8 cellular contexts compared by ENCODE assay signal in genomic region chr17:47840742-47841487, GRCh38. TPM values are rescaled to one million over a fixed set of nuclear protein-coding genes. Genes with fewer than 3 reads are reported as not detected.
A peak's percentile ranks its signal among the peaks of the same experiment; 100 is the strongest.
DNase-seq lines count a peak whose midpoint lies in the region; ATAC-seq and TF ChIP-seq lines count a peak whose summit lies in the region.

TSS of gene SCRN2 (minus strand) at chr17:47841273. CDS start at chr17:47840843, 430 bp downstream.

- POLR2A ChIA-PET in RWPE1 (lab: Yijun Ruan, JAX; ENCODE audit: low non-redundant PET), result interaction anchor here (1.0 to 1.9 kb wide), 2 partner anchors 55 to 56 kb away, joined by 3 to 9 read pairs; partner anchors contain the start of gene SP2

- peak; percentile 96 for TF ChIP-seq RAD21 in neural cell (conservative IDR thresholded peaks at IDR 0.05)

- H3K36me3 ChIP-seq in neural cell (ENCODE audit: insufficient read depth, low read length) (no peaks in the 10 kb centered on the region), stomach smooth muscle (ENCODE audit: control insufficient read depth in 2 of 2, insufficient read depth in 2 of 2, low read length in 2 of 2) (peaks cover 2 to 5% of the 10 kb centered on the region in 2 donors)

- DNase-seq in DMS53 (lab: John Stamatoyannopoulos, UW) (peak; percentile 95), Kasumi-1 (lab: John Stamatoyannopoulos, UW) (peak; percentile 84 to 93), RWPE1 (ENCODE audit: low spot score) (peak; percentile 79), fibroblast of the conjunctiva (ENCODE audit: low read depth) (peak; percentile 75)
- peak; percentile 81 for DNase-seq in activated T-helper 9 cell treated with anti-CD3 and anti-CD28 coated beads, Interleukin-2, amount 50 U/mL, for 16 hours (ENCODE audit: low read depth)

- H3K79me2 ChIP-seq in neural cell (replicated peaks; ENCODE audit: insufficient read depth, low read length), result no peaks in the 10 kb centered on the region

- no peaks in the 10 kb centered on the region for H3F3A ChIP-seq in neural cell (ENCODE audit: insufficient read depth, low read length, poor library complexity, severe bottlenecking)

- H3K27ac ChIP-seq in RWPE1 (peak within 1 kb of the TSS; percentile 73), neural cell (ENCODE audit: low read length) (peak within 1 kb of the TSS; percentile 17), stomach smooth muscle (ENCODE audit: low read length) (peak within 1 kb of the TSS; percentile 41)

- H3K4me1 ChIP-seq in stomach smooth muscle (ENCODE audit: control insufficient read depth, insufficient read depth, low read length), result peaks cover 24% of the 10 kb centered on the region

- TF ChIP-seq EP300 in neural cell (conservative IDR thresholded peaks at IDR 0.05; ENCODE audit: poor library complexity, severe bottlenecking), result peak; percentile 21

- no peaks in the 10 kb centered on the region for H3K9me2 ChIP-seq in neural cell (ENCODE audit: insufficient read depth, low read length)

- H3K9ac ChIP-seq in neural cell (ENCODE audit: low read length), result peak within 1 kb of the TSS; percentile 80
- peak within 1 kb of the TSS; percentile 78 to 80 for H3K9ac ChIP-seq in stomach smooth muscle (ENCODE audit: low read length in 2 of 2)

- peak within 1 kb of the TSS; percentile 81 for H3K4me3 ChIP-seq in neural cell (ENCODE audit: low read length)
- peak within 1 kb of the TSS; percentile 76 to 93 for H3K4me3 ChIP-seq in stomach smooth muscle (ENCODE audit: low read length in 2 of 2)

- H3K27me3 ChIP-seq in neural cell (ENCODE audit: insufficient read depth, low read depth, low read length) (peaks cover 16% of the 10 kb centered on the region), stomach smooth muscle (ENCODE audit: control insufficient read depth in 1 of 2, insufficient read depth in 2 of 2, low read length in 2 of 2) (peaks cover 3 to 5% of the 10 kb centered on the region in 2 donors)

- peak; percentile 77 for ATAC-seq in GM21619 (IDR thresholded peaks at IDR 0.05; ENCODE audit: unreplicated experiment)

- TF ChIP-seq CTCF in RWPE1 (conservative IDR thresholded peaks at IDR 0.05; ENCODE audit: low read depth) (peak; percentile 99), neural cell (IDR thresholded peaks at IDR 0.05; ENCODE audit: poor library complexity, severe bottlenecking) (peak; percentile 99)

- no peaks in the 10 kb centered on the region for H3K9me3 ChIP-seq in neural cell (ENCODE audit: low read length)
- H3K9me3 ChIP-seq in stomach smooth muscle (ENCODE audit: control insufficient read depth in 2 of 2, low read length in 2 of 2), result no peaks in the 10 kb centered on the region

- no peaks in the 10 kb centered on the region for H4K20me1 ChIP-seq in neural cell (ENCODE audit: insufficient read depth)

- peak within 1 kb of the TSS; percentile 92 for H2AFZ ChIP-seq in neural cell (ENCODE audit: low read depth, low read length)

- H3K4me2 ChIP-seq in neural cell (ENCODE audit: low read length), result peak within 1 kb of the TSS; percentile 62

- CTCF ChIA-PET in RWPE1 (lab: Yijun Ruan, JAX), result interaction anchor here (0.5 to 4.1 kb wide), 21 partner anchors 10 to 349 kb away, joined by 3 to 102 read pairs (median 5); partner anchors contain the start of genes CBX1, LRRC46, MRPL10 and OSBPL7

TF ChIP-seq in neural cell, 6 proteins besides CTCF, POLR2A, EP300 and RAD21:
- TF ChIP-seq EZH2 (IDR thresholded peaks at IDR 0.05; ENCODE audit: borderline replicate concordance, insufficient read depth, low read length, poor library complexity, severe bottlenecking) (no peak), TAF1 (IDR thresholded peaks at IDR 0.05; ENCODE audit: low read depth) (no peak), SMC3 (conservative IDR thresholded peaks at IDR 0.05; ENCODE audit: poor library complexity) (peak; percentile 96), MXI1 (conservative IDR thresholded peaks at IDR 0.05; ENCODE audit: poor library complexity, severe bottlenecking) (peak; percentile 68), POLR2AphosphoS5 (IDR thresholded peaks at IDR 0.05) (peak; percentile 69)
- TF ChIP-seq, protein P1, sequence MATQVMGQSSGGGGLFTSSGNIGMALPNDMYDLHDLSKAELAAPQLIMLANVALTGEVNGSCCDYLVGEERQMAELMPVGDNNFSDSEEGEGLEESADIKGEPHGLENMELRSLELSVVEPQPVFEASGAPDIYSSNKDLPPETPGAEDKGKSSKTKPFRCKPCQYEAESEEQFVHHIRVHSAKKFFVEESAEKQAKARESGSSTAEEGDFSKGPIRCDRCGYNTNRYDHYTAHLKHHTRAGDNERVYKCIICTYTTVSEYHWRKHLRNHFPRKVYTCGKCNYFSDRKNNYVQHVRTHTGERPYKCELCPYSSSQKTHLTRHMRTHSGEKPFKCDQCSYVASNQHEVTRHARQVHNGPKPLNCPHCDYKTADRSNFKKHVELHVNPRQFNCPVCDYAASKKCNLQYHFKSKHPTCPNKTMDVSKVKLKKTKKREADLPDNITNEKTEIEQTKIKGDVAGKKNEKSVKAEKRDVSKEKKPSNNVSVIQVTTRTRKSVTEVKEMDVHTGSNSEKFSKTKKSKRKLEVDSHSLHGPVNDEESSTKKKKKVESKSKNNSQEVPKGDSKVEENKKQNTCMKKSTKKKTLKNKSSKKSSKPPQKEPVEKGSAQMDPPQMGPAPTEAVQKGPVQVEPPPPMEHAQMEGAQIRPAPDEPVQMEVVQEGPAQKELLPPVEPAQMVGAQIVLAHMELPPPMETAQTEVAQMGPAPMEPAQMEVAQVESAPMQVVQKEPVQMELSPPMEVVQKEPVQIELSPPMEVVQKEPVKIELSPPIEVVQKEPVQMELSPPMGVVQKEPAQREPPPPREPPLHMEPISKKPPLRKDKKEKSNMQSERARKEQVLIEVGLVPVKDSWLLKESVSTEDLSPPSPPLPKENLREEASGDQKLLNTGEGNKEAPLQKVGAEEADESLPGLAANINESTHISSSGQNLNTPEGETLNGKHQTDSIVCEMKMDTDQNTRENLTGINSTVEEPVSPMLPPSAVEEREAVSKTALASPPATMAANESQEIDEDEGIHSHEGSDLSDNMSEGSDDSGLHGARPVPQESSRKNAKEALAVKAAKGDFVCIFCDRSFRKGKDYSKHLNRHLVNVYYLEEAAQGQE (IDR thresholded peaks at IDR 0.05; ENCODE audit: borderline replicate concordance), result peak; percentile 47

RNA-seq across cellular contexts. Expression of gene SCRN2, which starts in this region (rescaled TPM):
- polyA plus RNA-seq in neural cell, result 94.0 and 104 TPM in 2 replicates
- polyA minus RNA-seq in neural cell, result 35.3 and 36.0 TPM in 2 replicates

Comparison
In these comparisons a context has a peak if more than half of its experiments do, and no peak if none do; other contexts are left out.
1. Peak in every context shown above with its lines: DNase-seq, ATAC-seq, H3K4me3 ChIP-seq and H3K27ac ChIP-seq.
2. H3K27ac ChIP-seq: peak in every context shown above with its lines; median percentile 73 in RWPE1; 41 in stomach smooth muscle; 17 in neural cell.